In the genomic region with DNA sequence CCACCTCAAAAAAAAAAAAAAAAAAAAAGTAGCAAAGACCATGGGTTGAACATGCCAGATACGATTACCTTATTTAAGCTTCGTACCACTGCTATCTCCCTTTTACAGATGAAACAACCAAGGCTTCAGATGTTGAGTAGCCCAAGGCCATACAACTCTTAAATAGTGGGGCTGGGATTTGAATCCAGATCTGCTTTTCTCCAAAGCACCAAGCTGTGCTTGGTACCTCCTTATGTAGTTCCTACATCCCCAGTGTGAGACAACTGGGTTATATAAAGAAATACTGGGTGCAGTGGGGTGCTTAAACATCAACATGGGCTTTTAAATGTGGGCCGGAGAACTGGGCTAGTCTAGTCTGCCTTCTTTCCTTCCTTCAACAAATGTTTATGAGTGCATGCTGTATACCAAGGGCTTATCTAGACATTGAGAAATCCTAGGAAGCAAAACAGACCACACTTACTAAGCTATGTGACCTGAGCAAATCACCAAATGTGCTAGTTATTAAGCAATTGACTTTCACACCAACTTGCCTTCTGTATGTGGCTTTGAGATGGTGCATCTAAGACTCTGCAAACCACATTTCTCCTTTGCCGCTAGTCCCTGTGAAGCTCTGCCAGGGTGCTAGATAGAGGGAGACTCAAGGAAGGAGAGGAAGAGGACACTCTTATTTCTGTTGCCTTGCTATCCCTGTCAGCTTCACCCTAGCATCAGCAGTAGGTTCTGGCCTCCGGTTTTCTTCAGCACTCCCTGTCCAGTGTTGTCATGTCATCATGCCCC, we compare ENCODE assay signal across 10 cellular contexts.
DNase-seq lines count a peak whose midpoint lies in the region; ATAC-seq and TF ChIP-seq lines count a peak whose summit lies in the region.
"Had no signal": no experiment of that assay in that cellular context is flagged by ENCODE, and none has a peak within 500 bp of the region (broad histone marks: within the 10 kb centered on the region; RNA-seq: fewer than 3 reads in every experiment).

No MANE protein-coding gene starts in this region.

- no peak overlapping the region for H3K4me3 ChIP-seq in CD8-positive, alpha-beta T cell (ENCODE audit: low read depth, low read length)
- H3K4me3 ChIP-seq in cardiac fibroblast (replicated peaks in 1 of 2; ENCODE audit: low read depth in 2 of 2, low read length in 2 of 2) (no peak overlapping the region), tibial artery (no peak overlapping the region)

- no peak for DNase-seq in CD8-positive, alpha-beta T cell
- DNase-seq in NOMO-1 treated with dmso at 0.1 percent for 144 hours (lab: John Stamatoyannopoulos, UW; ENCODE audit: unreplicated experiment) (peak; percentile 56), cardiac fibroblast (ENCODE audit: low read depth in 2 of 2) (peak; percentile 52 to 92), tibial artery (no peak), dermis blood vessel endothelial cell (no peak)
- DNase-seq in activated naive CD4-positive, alpha-beta T cell treated with Interleukin-2 at 50 U/mL for 16 hours, result no peak
- DNase-seq: NCI-H446 treated with DMSO at 0.1 percent for 48 hours had no signal

- no peak overlapping the region for H3K27ac ChIP-seq in CD8-positive, alpha-beta T cell (ENCODE audit: low read depth, low read length)
- no peak overlapping the region for H3K27ac ChIP-seq in tibial artery

- no peaks in the 10 kb centered on the region for H3K27me3 ChIP-seq in CD8-positive, alpha-beta T cell (ENCODE audit: insufficient read depth, low read length)
- no peaks in the 10 kb centered on the region for H3K27me3 ChIP-seq in tibial artery

- peak overlapping the region; percentile 19 for H3K27ac Mint-ChIP-seq in CD8-positive, alpha-beta T cell
- H3K27ac Mint-ChIP-seq in nephron, result peak overlapping the region; percentile 77 to 99 (median 92)

- POLR2A ChIA-PET in CD8-positive, alpha-beta T cell (lab: Charles Lee), result no interaction called here

- H3K4me1 Mint-ChIP-seq in CD8-positive, alpha-beta T cell (ENCODE audit: low read depth), result peaks cover 12% of the 10 kb centered on the region
- peaks cover 15% of the 10 kb centered on the region for H3K4me1 Mint-ChIP-seq in nephron

- no peaks in the 10 kb centered on the region for H3K36me3 Mint-ChIP-seq in CD8-positive, alpha-beta T cell
- H3K36me3 Mint-ChIP-seq in nephron (ENCODE audit: low read depth), result no peaks in the 10 kb centered on the region

- no peaks in the 10 kb centered on the region for H3K9me3 Mint-ChIP-seq in CD8-positive, alpha-beta T cell
- no peaks in the 10 kb centered on the region for H3K9me3 Mint-ChIP-seq in nephron

- ATAC-seq in CD8-positive, alpha-beta T cell, result no peak
- no peak for ATAC-seq in GM19397 (IDR thresholded peaks at IDR 0.05; ENCODE audit: unreplicated experiment)

- CTCF ChIA-PET in CD8-positive, alpha-beta T cell (lab: Charles Lee), result interaction anchor here (0.6 to 1.0 kb wide), 4 partner anchors 13 to 333 kb away, joined by 3 read pairs; no protein-coding TSS in a partner anchor

- H3K27me3 Mint-ChIP-seq in CD8-positive, alpha-beta T cell (ENCODE audit: low read depth), result no peaks in the 10 kb centered on the region
- H3K27me3 Mint-ChIP-seq in nephron (ENCODE audit: low read depth), result no peaks in the 10 kb centered on the region

- H3K4me3 Mint-ChIP-seq in CD8-positive, alpha-beta T cell, result peak overlapping the region; percentile 41
- H3K4me3 Mint-ChIP-seq in nephron, result peak overlapping the region; percentile 54 to 85 (median 69)

- H3K4me1 ChIP-seq in CD8-positive, alpha-beta T cell (ENCODE audit: insufficient read depth, low read length), result peaks cover 3% of the 10 kb centered on the region
- peaks cover 0 to 10% (median 5%) of the 10 kb centered on the region in 4 donors for H3K4me1 ChIP-seq in tibial artery

- H3K36me3 ChIP-seq in CD8-positive, alpha-beta T cell (ENCODE audit: insufficient read depth, low read length), result no peaks in the 10 kb centered on the region
- no peaks in the 10 kb centered on the region for H3K36me3 ChIP-seq in tibial artery
- H3K36me3 ChIP-seq: thoracic aorta had no signal

- intact Hi-C loops in CD8-positive, alpha-beta T cell (cut with DNase I, micrococcal nuclease), result no loop called here
- intact Hi-C loops in tibial artery (cut with DNase I; ENCODE audit: low total_unique reads), result no loop called here

- no peaks in the 10 kb centered on the region for H3K9me3 ChIP-seq in CD8-positive, alpha-beta T cell (ENCODE audit: low read length)
- H3K9me3 ChIP-seq in tibial artery, result no peaks in the 10 kb centered on the region
- H3K9me3 ChIP-seq: thoracic aorta had no signal

- TF ChIP-seq CTCF in CD8-positive, alpha-beta T cell (IDR thresholded peaks at IDR 0.05), result no peak
- TF ChIP-seq CTCF in cardiac fibroblast (IDR thresholded peaks at IDR 0.05; ENCODE audit: low read depth, low read length) (no peak), nephron (IDR thresholded peaks at IDR 0.05; ENCODE audit: unreplicated experiment in 3 of 3) (no peak), tibial artery (IDR thresholded peaks at IDR 0.05) (no peak)

Comparison
In these comparisons a context has a peak if more than half of its experiments do, and no peak if none do; other contexts are left out.
1. DNase-seq: peak in NOMO-1 treated with dmso at 0.1 percent for 144 hours (single experiment) and cardiac fibroblast (2 of 2); none in CD8-positive, alpha-beta T cell (0 of 7), tibial artery (0 of 2), activated naive CD4-positive, alpha-beta T cell treated with Interleukin-2 at 50 U/mL for 16 hours (single experiment) and dermis blood vessel endothelial cell (single experiment).